ENCODE assay signal across 12 cellular contexts in the genomic region with DNA sequence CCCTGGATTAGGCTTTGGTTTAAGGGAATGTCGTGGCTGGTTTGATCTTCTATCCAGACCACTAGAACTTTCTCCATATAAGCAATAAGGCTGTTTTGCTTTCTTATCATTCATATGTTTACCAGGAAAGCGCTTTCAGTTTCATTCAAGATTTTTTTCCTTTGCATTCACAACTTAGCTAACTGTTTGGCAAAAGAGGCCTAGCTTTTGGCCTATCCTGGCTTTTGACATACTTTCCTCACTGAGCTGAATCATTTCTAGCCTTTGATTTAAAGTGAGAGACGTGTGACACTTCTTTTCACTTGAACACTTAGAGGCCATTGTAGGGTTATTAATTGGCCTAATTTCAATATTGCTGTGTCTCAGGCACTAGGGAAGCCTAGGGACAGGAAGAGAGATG. TPM values are rescaled to one million over a fixed set of nuclear protein-coding genes. Genes with fewer than 3 reads are reported as not detected.
DNase-seq lines count a peak whose midpoint lies in the region; ATAC-seq and TF ChIP-seq lines count a peak whose summit lies in the region.
"Had no signal": no experiment of that assay in that cellular context is flagged by ENCODE, and none has a peak within 500 bp of the region (broad histone marks: within the 10 kb centered on the region; RNA-seq: fewer than 3 reads in every experiment).

No MANE protein-coding gene starts in this region.

- no peaks in the 10 kb centered on the region for H3K27me3 Mint-ChIP-seq in mesothelial cell of epicardium (ENCODE audit: low read depth)

- H3K27ac ChIP-seq in dorsolateral prefrontal cortex, result peak overlapping the region in 31 of 59 donors; percentile 6 to 85 (median 61)
- H3K27ac ChIP-seq: neural progenitor cell had no signal

- no peak overlapping the region for H3K4me3 ChIP-seq in dorsolateral prefrontal cortex
- H3K4me3 ChIP-seq: neural progenitor cell had no signal

- peaks cover 24% of the 10 kb centered on the region for H3K4me1 Mint-ChIP-seq in mesothelial cell of epicardium

- H3K27ac Mint-ChIP-seq in activated naive CD4-positive, alpha-beta T cell treated with anti-CD3 and anti-CD28 coated beads, Interleukin-2, amount 50 U/mL, for 72 hours, result peak overlapping the region; percentile 51 to 84
- peak overlapping the region; percentile 96 for H3K27ac Mint-ChIP-seq in mesothelial cell of epicardium
- H3K27ac Mint-ChIP-seq: neural progenitor cell had no signal

- DNase-seq in activated naive CD4-positive, alpha-beta T cell treated with anti-CD3 and anti-CD28 coated beads, Interleukin-2, amount 50 U/mL, for 72 hours (ENCODE audit: low spot score in 2 of 2), result no peak
- DNase-seq in activated naive CD4-positive, alpha-beta T cell treated with Interleukin-2 at 50 U/mL for 16 hours, result no peak
- DNase-seq in dorsolateral prefrontal cortex, result no peak
- DNase-seq in mesothelial cell of epicardium (ENCODE audit: low spot score in 2 of 2, unreplicated experiment in 2 of 2), result no peak
- DNase-seq in NCI-H1694 (lab: John Stamatoyannopoulos, UW), result no peak
- no peak for DNase-seq in DMS153 treated with DMSO at 0.1 percent for 48 hours (lab: John Stamatoyannopoulos, UW; ENCODE audit: unreplicated experiment)
- no peak for DNase-seq in NCI-H510A treated with DMSO at 0.1 percent for 48 hours (lab: John Stamatoyannopoulos, UW)
- DNase-seq: activated CD4-positive, alpha-beta T cell treated with anti-CD3 and anti-CD28 coated beads, Interleukin-2, amount 50 U/mL, for 1 hour; DMS79 treated with DMSO at 0.1 percent for 48 hours; PC-3 had no signal

- TF ChIP-seq CTCF in dorsolateral prefrontal cortex (IDR thresholded peaks at IDR 0.05 in 54 of 56, conservative IDR thresholded peaks at IDR 0.05 in 2 of 56; ENCODE audit: low read depth in 1 of 56, partially characterized antibody in 56 of 56) (no peak), mesothelial cell of epicardium (IDR thresholded peaks at IDR 0.05; ENCODE audit: unreplicated experiment) (no peak)

- H3K27me3 ChIP-seq in dorsolateral prefrontal cortex, result no peaks in the 10 kb centered on the region
- H3K27me3 ChIP-seq: neural progenitor cell had no signal

- peak in 1 of 2 donors; percentile 20 for ATAC-seq in activated naive CD4-positive, alpha-beta T cell treated with anti-CD3 and anti-CD28 coated beads, Interleukin-2, amount 50 U/mL, for 72 hours
- ATAC-seq in GM18870 (IDR thresholded peaks at IDR 0.05; ENCODE audit: unreplicated experiment), result no peak
- ATAC-seq: PC-3 had no signal

- intact Hi-C loops in dorsolateral prefrontal cortex (cut with DNase I), result loop anchor here in 1 of 2 donors (5.0 to 10.0 kb wide), 2 partner anchors 53 to 145 kb away; no protein-coding TSS in a partner anchor

- H3K36me3 Mint-ChIP-seq in activated naive CD4-positive, alpha-beta T cell treated with anti-CD3 and anti-CD28 coated beads, Interleukin-2, amount 50 U/mL, for 72 hours, result peaks cover 4 to 5% of the 10 kb centered on the region in 2 donors
- H3K36me3 Mint-ChIP-seq in mesothelial cell of epicardium, result no peaks in the 10 kb centered on the region

- H3K4me3 Mint-ChIP-seq in mesothelial cell of epicardium, result no peak overlapping the region
- H3K4me3 Mint-ChIP-seq: neural progenitor cell had no signal

- no peaks in the 10 kb centered on the region for H3K9me3 Mint-ChIP-seq in activated naive CD4-positive, alpha-beta T cell treated with anti-CD3 and anti-CD28 coated beads, Interleukin-2, amount 50 U/mL, for 72 hours
- no peaks in the 10 kb centered on the region for H3K9me3 Mint-ChIP-seq in mesothelial cell of epicardium

RNA-seq across cellular contexts. Expression of a gene that starts 1.7 kb away (rescaled TPM):
- 1 to 10 TPM; 5.7 to 7.5 TPM for total RNA-seq in activated naive CD4-positive, alpha-beta T cell treated with anti-CD3 and anti-CD28 coated beads, Interleukin-2, amount 50 U/mL, for 72 hours
- 10 to 100 TPM; 15.2 to 33.0 (median 23.6) TPM for total RNA-seq in dorsolateral prefrontal cortex
- total RNA-seq in mesothelial cell of epicardium, result 7.0 to 7.9 TPM (median 7.1 TPM) in 3 replicates
